Comparison of ENCODE assay signal across 14 cellular contexts in the genomic region with DNA sequence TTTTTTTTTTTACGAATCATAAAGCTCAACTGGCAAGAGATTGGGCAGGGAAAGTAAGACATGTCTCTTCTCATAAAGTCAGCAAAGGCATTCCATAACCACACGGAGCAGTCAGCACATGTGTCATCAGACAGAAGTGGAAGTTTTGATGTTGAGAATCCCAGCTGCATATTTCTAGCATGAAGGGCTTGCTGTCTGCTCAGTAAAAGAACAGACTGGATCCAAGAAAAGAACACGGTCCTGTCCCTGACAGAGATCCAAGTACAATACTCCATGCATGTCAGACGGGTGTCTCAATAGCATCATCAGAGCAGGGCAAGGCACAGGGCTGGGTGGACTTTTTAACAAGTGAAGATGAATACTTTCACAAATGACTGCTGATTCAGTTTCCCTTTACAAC. TPM values are rescaled to one million over a fixed set of nuclear protein-coding genes. Genes with fewer than 3 reads are reported as not detected.
DNase-seq lines count a peak whose midpoint lies in the region; ATAC-seq, FAIRE-seq and TF ChIP-seq lines count a peak whose summit lies in the region.
"Had no signal": no experiment of that assay in that cellular context is flagged by ENCODE, and none has a peak within 500 bp of the region (broad histone marks: within the 10 kb centered on the region; RNA-seq: fewer than 3 reads in every experiment).

No MANE protein-coding gene starts in this region.

- H3K9ac ChIP-seq in subcutaneous abdominal adipose tissue (ENCODE audit: low read length in 5 of 5) = no peak overlapping the region

- H3K36me3 Mint-ChIP-seq in HFFc6 (ENCODE audit: low read depth) = peaks cover 9% of the 10 kb centered on the region
- H3K36me3 Mint-ChIP-seq: activated naive CD8-positive, alpha-beta T cell had no signal

- FAIRE-seq in bronchial epithelial cell (lab: Jason Lieb, UNC) = no peak

- H3K79me2 ChIP-seq in hepatocyte = no peaks in the 10 kb centered on the region

- peak overlapping the region; percentile 76 for H3K4me3 Mint-ChIP-seq in HFFc6
- H3K4me3 Mint-ChIP-seq: activated naive CD8-positive, alpha-beta T cell had no signal

- no peaks in the 10 kb centered on the region for H4K20me1 ChIP-seq in hepatocyte (ENCODE audit: insufficient read depth, poor library complexity, severe bottlenecking)

- peak overlapping the region; percentile 77 for H3K27ac Mint-ChIP-seq in HFFc6
- H3K27ac Mint-ChIP-seq: activated naive CD8-positive, alpha-beta T cell had no signal

- H3K9me3 Mint-ChIP-seq in HFFc6 = peaks cover 8% of the 10 kb centered on the region

- 51% methylated on average over 4 of the region's 4 CpGs for WGBS in hepatocyte (ENCODE audit: low lambda C conversion rate, missing lambda C conversion rate)

- no peaks in the 10 kb centered on the region for H3K27me3 Mint-ChIP-seq in HFFc6 (ENCODE audit: insufficient read depth)

- H3K27me3 ChIP-seq in bronchial epithelial cell (ENCODE audit: control insufficient read depth, insufficient read depth, low read length) (no peaks in the 10 kb centered on the region), hepatocyte (no peaks in the 10 kb centered on the region), subcutaneous abdominal adipose tissue (ENCODE audit: control insufficient read depth in 5 of 5, insufficient read depth in 4 of 5, low read length in 5 of 5) (no peaks in the 10 kb centered on the region)

- H2AFZ ChIP-seq in hepatocyte = no peak overlapping the region

- H3K36me3 ChIP-seq in bronchial epithelial cell (ENCODE audit: control insufficient read depth, insufficient read depth, low read length) (no peaks in the 10 kb centered on the region), hepatocyte (replicated peaks; ENCODE audit: insufficient read depth, low read depth) (peaks cover 4% of the 10 kb centered on the region), subcutaneous abdominal adipose tissue (ENCODE audit: control insufficient read depth in 5 of 5, insufficient read depth in 5 of 5, low read length in 5 of 5) (no peaks in the 10 kb centered on the region)

- peaks cover 23% of the 10 kb centered on the region for H3K4me1 Mint-ChIP-seq in HFFc6 (ENCODE audit: low read depth)

- H3K4me2 ChIP-seq in hepatocyte = no peak overlapping the region

- no peaks in the 10 kb centered on the region for H3K9me2 ChIP-seq in hepatocyte (replicated peaks; ENCODE audit: insufficient read depth)

- H3K9me3 ChIP-seq in hepatocyte (ENCODE audit: low read depth) (peaks cover 4% of the 10 kb centered on the region), subcutaneous abdominal adipose tissue (ENCODE audit: control insufficient read depth in 5 of 5, low read length in 5 of 5) (peaks cover 0 to 9% (median 4%) of the 10 kb centered on the region in 5 donors)

- H3K4me1 ChIP-seq in hepatocyte (ENCODE audit: insufficient read depth) (no peaks in the 10 kb centered on the region), subcutaneous abdominal adipose tissue (ENCODE audit: control insufficient read depth in 5 of 5, insufficient read depth in 5 of 5, low read length in 5 of 5) (no peaks in the 10 kb centered on the region)

- H3K27ac ChIP-seq in hepatocyte (peak overlapping the region; percentile 10), subcutaneous abdominal adipose tissue (ENCODE audit: low read depth, low read length) (peak overlapping the region; percentile 54)

- no peak for TF ChIP-seq CTCF in HFFc6 (IDR thresholded peaks at IDR 0.05)
- TF ChIP-seq CTCF in bronchial epithelial cell (IDR thresholded peaks at IDR 0.05; ENCODE audit: insufficient read depth, low read length, severe bottlenecking) = no peak
- no peak for TF ChIP-seq CTCF in hepatocyte (IDR thresholded peaks at IDR 0.05; ENCODE audit: poor library complexity)

- peak; percentile 95 for DNase-seq in HFFc6
- DNase-seq in bronchial epithelial cell (ENCODE audit: low read depth) = peak; percentile 86
- peak; percentile 20 for DNase-seq in hepatocyte (ENCODE audit: low spot score)
- no peak for DNase-seq in DMS 273 (lab: John Stamatoyannopoulos, UW; ENCODE audit: unreplicated experiment)
- no peak for DNase-seq in cerebellar nuclear complex (lab: John Stamatoyannopoulos, UW)
- no peak for DNase-seq in activated CD4-positive, alpha-beta T cell treated with anti-CD3 and anti-CD28 coated beads, Interleukin-2, amount 50 U/mL, for 4 hours
- DNase-seq: activated CD4-positive, alpha-beta T cell treated with anti-CD3 and anti-CD28 coated beads for 1 hour; DMS 273 treated with DMSO at 0.1 percent for 48 hours; NCI-H1694 treated with DMSO at 0.1 percent for 48 hours; stimulated activated CD4-positive, alpha-beta T cell treated with anti-CD3 and anti-CD28 coated beads, Interleukin-2, amount 100 ng/mL, for 24 hours had no signal

- no peak for ATAC-seq in HG02759 (IDR thresholded peaks at IDR 0.05; ENCODE audit: unreplicated experiment)
- ATAC-seq: Panc1 had no signal

- H3K4me3 ChIP-seq in bronchial epithelial cell (ENCODE audit: low read depth, low read length) (no peak overlapping the region), hepatocyte (no peak overlapping the region), subcutaneous abdominal adipose tissue (ENCODE audit: low read depth in 1 of 5, low read length in 5 of 5) (no peak overlapping the region)

RNA-seq across cellular contexts. Expression of a gene that starts 38.2 kb away (rescaled TPM):
- 10 to 100 TPM; 12.4 to 27.8 (median 24.6) TPM for total RNA-seq in HFFc6 (2021; fragmentation: NEBNext Ultra II Directional; extraction: Animal tissue kit (Norgen Biotek cat#: 25700))
- total RNA-seq in bronchial epithelial cell = 0.53 and 0.77 TPM in 2 replicates
- 10.4 and 15.0 TPM in 2 replicates for total RNA-seq in hepatocyte
- 12.9 and 18.6 TPM in 2 replicates for polyA plus RNA-seq in hepatocyte

Comparison
In these comparisons a context has a peak if more than half of its experiments do, and no peak if none do; other contexts are left out.
1. DNase-seq: peak in HFFc6 (single experiment), bronchial epithelial cell (single experiment) and hepatocyte (single experiment); none in DMS 273 (single experiment), cerebellar nuclear complex (0 of 2) and activated CD4-positive, alpha-beta T cell treated with anti-CD3 and anti-CD28 coated beads, Interleukin-2, amount 50 U/mL, for 4 hours (0 of 2).